Comparison of ENCODE assay signal across 2 cellular contexts in the genomic region with DNA sequence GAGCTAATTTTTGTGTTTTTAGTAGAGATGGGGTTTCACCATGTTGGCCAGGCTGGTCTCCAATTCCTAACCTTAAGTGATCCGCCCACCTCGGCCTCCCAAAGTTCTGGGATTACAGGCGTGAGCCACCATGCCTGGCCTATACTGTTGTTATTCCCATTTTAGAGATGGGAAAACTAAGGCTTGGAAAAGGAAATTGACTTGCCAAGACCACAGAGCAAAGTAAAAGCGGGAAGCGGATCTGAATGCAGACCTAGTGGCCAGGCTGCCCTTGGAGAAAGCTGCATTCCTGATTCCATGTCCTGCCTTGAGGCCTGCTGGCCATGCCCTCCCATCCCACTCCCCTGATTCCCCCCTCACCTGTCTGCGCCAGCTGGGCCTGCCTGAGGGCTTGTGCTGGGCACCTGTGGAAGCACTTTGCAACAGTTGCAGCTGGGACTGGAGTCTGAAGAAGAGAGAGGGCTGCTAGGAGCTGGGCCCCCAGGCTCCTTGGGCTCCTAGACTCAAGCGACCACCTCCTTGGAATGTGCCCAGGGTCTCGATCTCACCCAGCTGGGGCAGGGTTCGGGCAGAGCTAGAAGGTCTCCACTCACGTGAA.
A peak's percentile ranks its signal among the peaks of the same experiment; 100 is the strongest.
TF ChIP-seq lines count a peak whose summit lies in the region.

No MANE protein-coding gene starts in this region.

TF ChIP-seq in HepG2, 621 proteins besides CTCF, POLR2A, EP300 and RAD21:
- peak; percentile 78 for TF ChIP-seq ZNF629 (CRISPR knock-in tag; conservative IDR thresholded peaks at IDR 0.05)
- TF ChIP-seq, protein P1, sequence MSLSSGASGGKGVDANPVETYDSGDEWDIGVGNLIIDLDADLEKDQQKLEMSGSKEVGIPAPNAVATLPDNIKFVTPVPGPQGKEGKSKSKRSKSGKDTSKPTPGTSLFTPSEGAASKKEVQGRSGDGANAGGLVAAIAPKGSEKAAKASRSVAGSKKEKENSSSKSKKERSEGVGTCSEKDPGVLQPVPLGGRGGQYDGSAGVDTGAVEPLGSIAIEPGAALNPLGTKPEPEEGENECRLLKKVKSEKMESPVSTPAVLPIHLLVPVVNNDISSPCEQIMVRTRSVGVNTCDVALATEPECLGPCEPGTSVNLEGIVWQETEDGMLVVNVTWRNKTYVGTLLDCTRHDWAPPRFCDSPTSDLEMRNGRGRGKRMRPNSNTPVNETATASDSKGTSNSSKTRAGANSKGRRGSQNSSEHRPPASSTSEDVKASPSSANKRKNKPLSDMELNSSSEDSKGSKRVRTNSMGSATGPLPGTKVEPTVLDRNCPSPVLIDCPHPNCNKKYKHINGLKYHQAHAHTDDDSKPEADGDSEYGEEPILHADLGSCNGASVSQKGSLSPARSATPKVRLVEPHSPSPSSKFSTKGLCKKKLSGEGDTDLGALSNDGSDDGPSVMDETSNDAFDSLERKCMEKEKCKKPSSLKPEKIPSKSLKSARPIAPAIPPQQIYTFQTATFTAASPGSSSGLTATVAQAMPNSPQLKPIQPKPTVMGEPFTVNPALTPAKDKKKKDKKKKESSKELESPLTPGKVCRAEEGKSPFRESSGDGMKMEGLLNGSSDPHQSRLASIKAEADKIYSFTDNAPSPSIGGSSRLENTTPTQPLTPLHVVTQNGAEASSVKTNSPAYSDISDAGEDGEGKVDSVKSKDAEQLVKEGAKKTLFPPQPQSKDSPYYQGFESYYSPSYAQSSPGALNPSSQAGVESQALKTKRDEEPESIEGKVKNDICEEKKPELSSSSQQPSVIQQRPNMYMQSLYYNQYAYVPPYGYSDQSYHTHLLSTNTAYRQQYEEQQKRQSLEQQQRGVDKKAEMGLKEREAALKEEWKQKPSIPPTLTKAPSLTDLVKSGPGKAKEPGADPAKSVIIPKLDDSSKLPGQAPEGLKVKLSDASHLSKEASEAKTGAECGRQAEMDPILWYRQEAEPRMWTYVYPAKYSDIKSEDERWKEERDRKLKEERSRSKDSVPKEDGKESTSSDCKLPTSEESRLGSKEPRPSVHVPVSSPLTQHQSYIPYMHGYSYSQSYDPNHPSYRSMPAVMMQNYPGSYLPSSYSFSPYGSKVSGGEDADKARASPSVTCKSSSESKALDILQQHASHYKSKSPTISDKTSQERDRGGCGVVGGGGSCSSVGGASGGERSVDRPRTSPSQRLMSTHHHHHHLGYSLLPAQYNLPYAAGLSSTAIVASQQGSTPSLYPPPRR (CRISPR knock-in tag; IDR thresholded peaks at IDR 0.05; ENCODE audit: borderline replicate concordance): no peak

TF ChIP-seq in SK-N-SH treated with all-trans-retinoic acid at 6 μM for 48 hours, 23 proteins besides CTCF, POLR2A, EP300 and RAD21:
- TF ChIP-seq ISL1 (CRISPR knock-in tag; IDR thresholded peaks at IDR 0.05) (no peak), ZNF565 (CRISPR knock-in tag; conservative IDR thresholded peaks at IDR 0.05; ENCODE audit: low read depth) (no peak)
TF ChIP-seq in SK-N-SH treated with all-trans-retinoic acid at 6 μM for 48 hours: peak in this region for 0.
